ENCODE assay signal across 8 cellular contexts in genomic region chr4:127997534-127998388, GRCh38. TPM values are rescaled to one million over a fixed set of nuclear protein-coding genes. Genes with fewer than 3 reads are reported as not detected.
DNase-seq lines count a peak whose midpoint lies in the region; ATAC-seq, FAIRE-seq and TF ChIP-seq lines count a peak whose summit lies in the region.

No MANE protein-coding gene starts in this region.

- peaks cover 0 to 22% (median 5%) of the 10 kb centered on the region in 4 donors for H3K36me3 ChIP-seq in transverse colon

- H3K4me3 ChIP-seq in A549 = no peak overlapping the region
- no peak overlapping the region for H3K4me3 ChIP-seq in transverse colon

- TF ChIP-seq EP300 in A549 (IDR thresholded peaks at IDR 0.05) (no peak), transverse colon (IDR thresholded peaks at IDR 0.05; ENCODE audit: low read depth) (no peak)

- TF ChIP-seq CTCF in A549 (IDR thresholded peaks at IDR 0.05) (peak; percentile 49), transverse colon (IDR thresholded peaks at IDR 0.05) (no peak)

- H3K27ac ChIP-seq in A549 (peak overlapping the region in 1 of 2 experiments; percentile 56; a peak in 2 of 6 replicates), transverse colon (no peak overlapping the region)

- H3K4me1 ChIP-seq in A549 (peaks cover 37% of the 10 kb centered on the region), transverse colon (no peaks in the 10 kb centered on the region)

- peak; percentile 98 to 99 for ATAC-seq in A549
- peak; percentile 99 for ATAC-seq in GM18508 (IDR thresholded peaks at IDR 0.05; ENCODE audit: insufficient read depth, unreplicated experiment)
- peak; percentile 99 for ATAC-seq in HG02798 (IDR thresholded peaks at IDR 0.05; ENCODE audit: poor library complexity, unreplicated experiment)

- H3K4me2 ChIP-seq in A549 = no peak overlapping the region

- no peaks in the 10 kb centered on the region for H3K27me3 ChIP-seq in transverse colon

- FAIRE-seq in A549 (lab: Jason Lieb, UNC) = peak; percentile 81

- H3K9me3 ChIP-seq in A549 (no peaks in the 10 kb centered on the region), transverse colon (peaks cover 0 to 9% of the 10 kb centered on the region in 2 donors)

- TF ChIP-seq RAD21 in A549 (conservative IDR thresholded peaks at IDR 0.05 in 1 of 2, IDR thresholded peaks at IDR 0.05 in 1 of 2) = peak; percentile 55 to 64

- CTCF ChIA-PET in A549 (lab: Yijun Ruan, JAX) = interaction anchor here (0.6 to 1.6 kb wide), 9 partner anchors 12 to 1511 kb away, joined by 3 to 9 read pairs (median 4); partner anchors contain the start of genes ABHD18 and MFSD8

- POLR2A ChIA-PET in A549 (lab: Yijun Ruan, JAX) = interaction anchor here (1.0 kb wide), 1 partner anchor 32 kb away, joined by 5 read pairs; the partner anchor contains the start of genes ABHD18 and MFSD8

- WGBS in A549 (ENCODE audit: missing lambda C conversion rate) = 76% methylated on average over 8 of the region's 8 CpGs
- 78 to 87% methylated on average over 3 to 8 of the region's 8 CpGs for WGBS in transverse colon (ENCODE audit: low coverage in 1 of 2), 2 donors

- in situ Hi-C loops in transverse colon (cut with MboI; ENCODE audit: low pct_ligation_motif_present in 1 of 4, low pct_unique_long_range_greater_than_20kb in 1 of 4, low sequenced_read_pairs in 3 of 4) = no loop called here

- TF ChIP-seq POLR2A in A549 (IDR thresholded peaks at IDR 0.05; ENCODE audit: low read length) (no peak), transverse colon (IDR thresholded peaks at IDR 0.05) (no peak)

- peak; percentile 58 to 71 for DNase-seq in A549 (ENCODE audit: low read depth in 1 of 2, low spot score in 1 of 2)
- DNase-seq in NOMO-1 (lab: John Stamatoyannopoulos, UW; ENCODE audit: unreplicated experiment in 2 of 2) = peak; percentile 60 to 81
- DNase-seq in cerebellar cortex (ENCODE audit: low spot score) = peak; percentile 2
- DNase-seq in stimulated activated CD4-positive, alpha-beta T cell treated with anti-CD3 and anti-CD28 coated beads, Interleukin-4, amount 100 ng/mL, for 1 hour = peak; percentile 8
- no peak for DNase-seq in transverse colon
- no peak for DNase-seq in activated CD8-positive, alpha-beta memory T cell treated with anti-CD3 and anti-CD28 coated beads for 24 hours

- intact Hi-C loops in transverse colon (cut with DNase I; ENCODE audit: low total_unique reads) = no loop called here

TF ChIP-seq in A549, 52 proteins besides CTCF, POLR2A, EP300 and RAD21:
- TF ChIP-seq PHF8 (IDR thresholded peaks at IDR 0.05; ENCODE audit: borderline replicate concordance, low read depth) (no peak), SMC3 (IDR thresholded peaks at IDR 0.05) (peak; percentile 62), FOSL2 (IDR thresholded peaks at IDR 0.05) (no peak), FOSL2 (CRISPR knock-in tag; IDR thresholded peaks at IDR 0.05) (0 out of 2 replicates have a peak, but pooled peaks have one; percentile 28)

RNA-seq across cellular contexts. Expression of gene ABHD18, which starts 32.6 kb away (rescaled TPM):
- polyA plus RNA-seq in A549 (2011; rRNA removed) (5.1 and 6.1 TPM in 2 replicates), A549 (2017; fragmentation: RNase III; extraction: RNeasy Plus Mini Kit Qiagen cat#74134 plus additional on column Dnase treatment) (3.8 to 4.6 TPM (median 4.5 TPM) in 3 replicates)
- polyA plus RNA-seq in A549 (2012; cell fraction: cytosol; rRNA removed) = 0.99 and 1.3 TPM in 2 replicates
- polyA plus RNA-seq in A549 (2012; cell fraction: nucleus; rRNA removed) = 0.65 and 1.5 TPM in 2 replicates
- polyA minus RNA-seq in A549 (2011; rRNA and poly(A)+ RNA removed) = 2.0 and 2.8 TPM in 2 replicates
- 10 to 100 TPM; 13.7 to 22.3 (median 16.0) TPM for total RNA-seq in transverse colon

RNA-seq across cellular contexts. Expression of gene MFSD8, which starts 32.8 kb away (rescaled TPM):
- 16.4 and 22.3 TPM in 2 replicates for polyA plus RNA-seq in A549 (2011; rRNA removed)
- 3.9 and 5.0 TPM in 2 replicates for polyA plus RNA-seq in A549 (2012; cell fraction: cytosol; rRNA removed)
- polyA plus RNA-seq in A549 (2012; cell fraction: nucleus; rRNA removed) = 5.1 and 9.9 TPM in 2 replicates
- polyA plus RNA-seq in A549 (2017; fragmentation: RNase III; extraction: RNeasy Plus Mini Kit Qiagen cat#74134 plus additional on column Dnase treatment) = 9.5 to 10.1 TPM (median 9.6 TPM) in 3 replicates
- polyA minus RNA-seq in A549 (2011; rRNA and poly(A)+ RNA removed) = 9.6 and 9.8 TPM in 2 replicates
- total RNA-seq in transverse colon = 10 to 100 TPM; 26.6 to 50.5 (median 34.4) TPM

Comparison
In these comparisons a context has a peak if more than half of its experiments do, and no peak if none do; other contexts are left out.
1. DNase-seq: peak in A549 (2 of 2), NOMO-1 (2 of 2), cerebellar cortex (single experiment) and stimulated activated CD4-positive, alpha-beta T cell treated with anti-CD3 and anti-CD28 coated beads, Interleukin-4, amount 100 ng/mL, for 1 hour (single experiment); none in transverse colon (single experiment) and activated CD8-positive, alpha-beta memory T cell treated with anti-CD3 and anti-CD28 coated beads for 24 hours (single experiment).
2. Peak in every context shown above with its lines, with median percentiles within 50 percentile points of each other: ATAC-seq.